Comparison of ENCODE assay signal across 8 cellular contexts in genomic region chr7:36723951-36724664, GRCh38. TPM values are rescaled to one million over a fixed set of nuclear protein-coding genes. Genes with fewer than 3 reads are reported as not detected.
DNase-seq lines count a peak whose midpoint lies in the region; ATAC-seq and TF ChIP-seq lines count a peak whose summit lies in the region.

A gene with protein sequence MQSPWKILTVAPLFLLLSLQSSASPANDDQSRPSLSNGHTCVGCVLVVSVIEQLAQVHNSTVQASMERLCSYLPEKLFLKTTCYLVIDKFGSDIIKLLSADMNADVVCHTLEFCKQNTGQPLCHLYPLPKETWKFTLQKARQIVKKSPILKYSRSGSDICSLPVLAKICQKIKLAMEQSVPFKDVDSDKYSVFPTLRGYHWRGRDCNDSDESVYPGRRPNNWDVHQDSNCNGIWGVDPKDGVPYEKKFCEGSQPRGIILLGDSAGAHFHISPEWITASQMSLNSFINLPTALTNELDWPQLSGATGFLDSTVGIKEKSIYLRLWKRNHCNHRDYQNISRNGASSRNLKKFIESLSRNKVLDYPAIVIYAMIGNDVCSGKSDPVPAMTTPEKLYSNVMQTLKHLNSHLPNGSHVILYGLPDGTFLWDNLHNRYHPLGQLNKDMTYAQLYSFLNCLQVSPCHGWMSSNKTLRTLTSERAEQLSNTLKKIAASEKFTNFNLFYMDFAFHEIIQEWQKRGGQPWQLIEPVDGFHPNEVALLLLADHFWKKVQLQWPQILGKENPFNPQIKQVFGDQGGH (minus strand): TSS chr7:36724494. CDS start chr7:36724148, 346 bp downstream.

- intact Hi-C loops in T-helper 2 cell treated with Interferon-gamma antibody and Interleukin-4, amounts not matched to agents 100 ng/mL and 5 ng/mL, for 36 hours (cut with micrococcal nuclease) = loop anchor here (1.0 to 5.0 kb wide), 3 partner anchors 46 to 332 kb away; no protein-coding TSS in a partner anchor
- intact Hi-C loops in ascending aorta (cut with DNase I) = no loop called here
- intact Hi-C loops in psoas muscle (cut with DNase I) = no loop called here

- H3K4me3 Mint-ChIP-seq in endothelial cell (ENCODE audit: unreplicated experiment) = no peak within 1 kb of the TSS

- POLR2A ChIA-PET in HEK293T (lab: Yijun Ruan, JAX) = no interaction called here

- ATAC-seq in GM18519 (IDR thresholded peaks at IDR 0.05; ENCODE audit: low FRiP score, unreplicated experiment) = peak; percentile 90
- peak; percentile 85 for ATAC-seq in HG02981 (IDR thresholded peaks at IDR 0.05; ENCODE audit: unreplicated experiment)
- no peak for ATAC-seq in psoas muscle
- no peak for ATAC-seq in gastroesophageal sphincter

- H3K9me3 ChIP-seq in ascending aorta (no peaks in the 10 kb centered on the region), psoas muscle (peaks cover 5% of the 10 kb centered on the region), gastroesophageal sphincter (peaks cover 0 to 5% (median 0%) of the 10 kb centered on the region in 3 donors)

- H3K4me3 ChIP-seq in ascending aorta = peak within 1 kb of the TSS in 1 of 2 donors; percentile 6
- H3K4me3 ChIP-seq in psoas muscle = peak within 1 kb of the TSS; percentile 38
- peak within 1 kb of the TSS in 1 of 2 donors; percentile 34 for H3K4me3 ChIP-seq in gastroesophageal sphincter

- no peaks in the 10 kb centered on the region for H3K4me1 ChIP-seq in ascending aorta
- H3K4me1 ChIP-seq in psoas muscle = no peaks in the 10 kb centered on the region
- H3K4me1 ChIP-seq in gastroesophageal sphincter = no peaks in the 10 kb centered on the region

- H3K36me3 ChIP-seq in ascending aorta (no peaks in the 10 kb centered on the region), psoas muscle (ENCODE audit: insufficient read depth in 1 of 2, low read depth in 1 of 2) (no peaks in the 10 kb centered on the region), gastroesophageal sphincter (no peaks in the 10 kb centered on the region)

- H3K27ac ChIP-seq in ascending aorta (peak within 1 kb of the TSS in 1 of 2 donors; percentile 6), psoas muscle (no peak within 1 kb of the TSS), gastroesophageal sphincter (peak within 1 kb of the TSS in 1 of 4 donors; percentile 33)

- 54 to 62% (median 60%) methylated on average over 14 of the region's 14 CpGs for WGBS in psoas muscle, 3 donors
- WGBS in gastroesophageal sphincter (ENCODE audit: low coverage in 1 of 2), 2 donors = 68 to 74% methylated on average over 7 to 14 of the region's 14 CpGs

- H3K36me3 Mint-ChIP-seq in endothelial cell (ENCODE audit: low read depth, unreplicated experiment) = no peaks in the 10 kb centered on the region

- no peaks in the 10 kb centered on the region for H3K27me3 Mint-ChIP-seq in endothelial cell (ENCODE audit: unreplicated experiment)

- H3K4me1 Mint-ChIP-seq in endothelial cell (ENCODE audit: unreplicated experiment) = peaks cover 5% of the 10 kb centered on the region

- CTCF ChIA-PET in HEK293T (lab: Yijun Ruan, JAX) = no interaction called here

- H3K9me3 Mint-ChIP-seq in endothelial cell (ENCODE audit: unreplicated experiment) = no peaks in the 10 kb centered on the region

- TF ChIP-seq POLR2A in gastroesophageal sphincter (IDR thresholded peaks at IDR 0.05) = peak in 1 of 2 donors; percentile 19

- no peak for TF ChIP-seq EP300 in gastroesophageal sphincter (IDR thresholded peaks at IDR 0.05)

- no peak for TF ChIP-seq CTCF in ascending aorta (IDR thresholded peaks at IDR 0.05)
- TF ChIP-seq CTCF in psoas muscle (IDR thresholded peaks at IDR 0.05) = no peak
- no peak for TF ChIP-seq CTCF in gastroesophageal sphincter (IDR thresholded peaks at IDR 0.05)
- no peak for TF ChIP-seq CTCF in endothelial cell (IDR thresholded peaks at IDR 0.05; ENCODE audit: unreplicated experiment)

- no peak within 1 kb of the TSS for H3K27ac Mint-ChIP-seq in endothelial cell (ENCODE audit: unreplicated experiment)

- no peaks in the 10 kb centered on the region for H3K27me3 ChIP-seq in ascending aorta
- no peaks in the 10 kb centered on the region for H3K27me3 ChIP-seq in psoas muscle (ENCODE audit: insufficient read depth in 3 of 3, low read length in 2 of 3)
- H3K27me3 ChIP-seq in gastroesophageal sphincter = no peaks in the 10 kb centered on the region

- DNase-seq in ascending aorta (ENCODE audit: low spot score in 2 of 2) (peak; percentile 66 to 81), psoas muscle (peak; percentile 41 to 65), endothelial cell (ENCODE audit: low spot score) (no peak), HEK293T (ENCODE audit: extremely low spot score) (no peak)

TF ChIP-seq in HEK293T, 16 proteins besides CTCF, POLR2A, EP300 and RAD21:
- TF ChIP-seq FOXA1 (IDR thresholded peaks at IDR 0.05) = no peak

RNA-seq across cellular contexts. Expression of the gene that starts here (rescaled TPM):
- total RNA-seq in T-helper 2 cell treated with Interferon-gamma antibody and Interleukin-4, amounts not matched to agents 100 ng/mL and 5 ng/mL, for 36 hours = 46.0 and 48.5 TPM in 2 replicates
- total RNA-seq in ascending aorta (0.75 TPM), psoas muscle (1 to 10 TPM in 2 of 4 donors, under 1 TPM in 2; 0.83 to 2.1 (median 1.2) TPM), gastroesophageal sphincter (10 to 100 TPM in 2 of 4 donors, 1 to 10 TPM in 1, under 1 TPM in 1; 0.93 to 20.5 (median 9.9) TPM), endothelial cell (ENCODE audit: unreplicated experiment) (0.28 TPM)
- polyA plus RNA-seq in psoas muscle = under 1 TPM; 0.04 to 0.49 (median 0.38) TPM

Comparison
In these comparisons a context has a peak if more than half of its experiments do, and no peak if none do; other contexts are left out.
1. Peak in DNase-seq in ascending aorta; RNA of the gene not detected or under 1 TPM.
2. ATAC-seq: peak in GM18519 (single experiment) and HG02981 (single experiment); none in psoas muscle (0 of 4) and gastroesophageal sphincter (single experiment).
3. DNase-seq: peak in psoas muscle (2 of 2); none in endothelial cell (single experiment) and HEK293T (single experiment).